8 cellular contexts compared by ENCODE assay signal in genomic region chr19:50803633-50804419, GRCh38. TPM values are rescaled to one million over a fixed set of nuclear protein-coding genes. Genes with fewer than 3 reads are reported as not detected.
DNase-seq lines count a peak whose midpoint lies in the region; ATAC-seq, FAIRE-seq and TF ChIP-seq lines count a peak whose summit lies in the region.

No MANE protein-coding gene starts in this region.

- peaks cover 50% of the 10 kb centered on the region for H3K79me2 ChIP-seq in PC-9 (ENCODE audit: low read depth)

- no peak for ATAC-seq in HG03139 (IDR thresholded peaks at IDR 0.05; ENCODE audit: unreplicated experiment)

- no peak for TF ChIP-seq CTCF in PC-9 (conservative IDR thresholded peaks at IDR 0.05)
- TF ChIP-seq CTCF in breast epithelium (IDR thresholded peaks at IDR 0.05), result no peak
- TF ChIP-seq CTCF in liver (IDR thresholded peaks at IDR 0.05; ENCODE audit: low read depth, low read length, missing input control), result no peak

- H3K27ac Mint-ChIP-seq in CD4-positive, alpha-beta memory T cell, result peak overlapping the region; percentile 99 to 100 (median 100)

- H3K27ac ChIP-seq in CD4-positive, alpha-beta memory T cell (ENCODE audit: low read depth, low read length), result peak overlapping the region; percentile 93
- peak overlapping the region; percentile 84 for H3K27ac ChIP-seq in PC-9
- peak overlapping the region; percentile 95 to 97 for H3K27ac ChIP-seq in breast epithelium
- H3K27ac ChIP-seq in liver (ENCODE audit: low read depth in 1 of 2, low read length in 2 of 2), result peak overlapping the region; percentile 97 to 99
- H3K27ac ChIP-seq in substantia nigra (ENCODE audit: low read depth, low read length, poor library complexity, severe bottlenecking), result peak overlapping the region; percentile 98

- H2AFZ ChIP-seq in PC-9, result peak overlapping the region; percentile 74

- H3K4me1 ChIP-seq in CD4-positive, alpha-beta memory T cell (ENCODE audit: insufficient read depth, low read length), result peaks cover 27% of the 10 kb centered on the region
- H3K4me1 ChIP-seq in PC-9 (replicated peaks; ENCODE audit: insufficient read depth) (peaks cover 20% of the 10 kb centered on the region), breast epithelium (peaks cover 0 to 6% of the 10 kb centered on the region in 2 donors), liver (ENCODE audit: control insufficient read depth in 4 of 4, insufficient read depth in 4 of 4, low read length in 3 of 4) (peaks cover 1 to 22% (median 16%) of the 10 kb centered on the region in 4 donors)

- peak overlapping the region; percentile 95 to 100 (median 100) for H3K4me3 Mint-ChIP-seq in CD4-positive, alpha-beta memory T cell

- H3K9me3 Mint-ChIP-seq in CD4-positive, alpha-beta memory T cell, result peaks cover 0 to 4% (median 0%) of the 10 kb centered on the region in 8 donors

- no peak for TF ChIP-seq POLR2A in breast epithelium (IDR thresholded peaks at IDR 0.05)

- H3K4me2 ChIP-seq in PC-9, result peak overlapping the region; percentile 94

- intact Hi-C loops in CD4-positive, alpha-beta memory T cell (cut with micrococcal nuclease), result loop anchor here (1.0 to 10.0 kb wide), 6 partner anchors 293 to 875 kb away; partner anchors contain the start of genes ATF5, CTU1, JOSD2 and NR1H2
- intact Hi-C loops in PC-9 (cut with micrococcal nuclease; ENCODE audit: unreplicated experiment), result loop anchor here (5.0 to 10.0 kb wide), 2 partner anchors 211 to 293 kb away; partner anchors contain the start of gene KLK10
- intact Hi-C loops in breast epithelium (cut with DNase I; ENCODE audit: low total_unique reads), result no loop called here

- DNase-seq in CD4-positive, alpha-beta memory T cell, result peak in 2 of 5 donors; percentile 6 to 14
- peak; percentile 55 for DNase-seq in HEK293T (ENCODE audit: extremely low spot score)
- no peak for DNase-seq in PC-9
- peak in 1 of 2 donors; percentile 20 for DNase-seq in breast epithelium (ENCODE audit: low spot score in 2 of 2)
- no peak for DNase-seq in substantia nigra (lab: John Stamatoyannopoulos, UW)
- DNase-seq in RCC 7860 (ENCODE audit: low spot score), result no peak

- H3K9me2 ChIP-seq in PC-9 (ENCODE audit: insufficient read depth), result no peaks in the 10 kb centered on the region

- FAIRE-seq in RCC 7860 (lab: Jason Lieb, UNC), result no peak

- H3K36me3 ChIP-seq in CD4-positive, alpha-beta memory T cell (ENCODE audit: insufficient read depth, low read length), result peaks cover 9% of the 10 kb centered on the region
- H3K36me3 ChIP-seq in PC-9 (ENCODE audit: low read depth) (peaks cover 30% of the 10 kb centered on the region), breast epithelium (no peaks in the 10 kb centered on the region), liver (ENCODE audit: control insufficient read depth in 4 of 4, insufficient read depth in 3 of 4, low read depth in 1 of 4, low read length in 3 of 4) (peaks cover 0 to 15% (median 1%) of the 10 kb centered on the region in 4 donors)

- H3F3A ChIP-seq in PC-9 (ENCODE audit: insufficient read depth, low read depth), result peaks cover 45% of the 10 kb centered on the region; the same call in 1 of the 2 replicates

- BruUV-seq in PC-9 (replicated peaks; lab: Mats Ljungman, UMichigan), result TSS peak; percentile 53

- no peaks in the 10 kb centered on the region for H3K27me3 ChIP-seq in CD4-positive, alpha-beta memory T cell (ENCODE audit: insufficient read depth, low read length)
- H3K27me3 ChIP-seq in PC-9 (ENCODE audit: insufficient read depth, low read depth), result no peaks in the 10 kb centered on the region
- H3K27me3 ChIP-seq in breast epithelium, result no peaks in the 10 kb centered on the region
- H3K27me3 ChIP-seq in liver (ENCODE audit: control insufficient read depth in 4 of 4, insufficient read depth in 4 of 4, low read length in 3 of 4), result no peaks in the 10 kb centered on the region

- under 1% methylated on average over 40 of the region's 40 CpGs for WGBS in liver

- H3K9ac ChIP-seq in liver (ENCODE audit: low read depth in 1 of 2, low read length in 2 of 2), result peak overlapping the region; percentile 73 to 99

- POLR2A ChIA-PET in CD4-positive, alpha-beta memory T cell (lab: Charles Lee; ENCODE audit: partially characterized antibody), result interaction anchor here (0.7 to 2.8 kb wide), 5 partner anchors 8 to 446 kb away, joined by 3 to 14 read pairs (median 4); partner anchors contain the start of gene JOSD2
- POLR2A ChIA-PET in HEK293T (lab: Yijun Ruan, JAX) (interaction anchor here (0.6 to 3.2 kb wide), 7 partner anchors 9 to 118 kb away, joined by 3 to 46 read pairs (median 6); partner anchors contain the start of gene KLK3), PC-9 (lab: Charles Lee; ENCODE audit: unreplicated experiment) (no interaction called here)

- H3K4me3 ChIP-seq in CD4-positive, alpha-beta memory T cell (ENCODE audit: low read length in 2 of 2), result peak overlapping the region; percentile 66 to 71
- H3K4me3 ChIP-seq in PC-9, result peak overlapping the region; percentile 76
- peak overlapping the region; percentile 78 to 98 (median 97) for H3K4me3 ChIP-seq in breast epithelium
- H3K4me3 ChIP-seq in liver (ENCODE audit: low read depth in 1 of 3, low read length in 3 of 3), result peak overlapping the region; percentile 84 to 99 (median 90)

- H3K9me3 ChIP-seq in CD4-positive, alpha-beta memory T cell (ENCODE audit: control insufficient read depth in 1 of 2, low read length in 2 of 2), result no peaks in the 10 kb centered on the region
- H3K9me3 ChIP-seq in PC-9 (ENCODE audit: insufficient read depth, low read depth) (no peaks in the 10 kb centered on the region), breast epithelium (no peaks in the 10 kb centered on the region), liver (ENCODE audit: control insufficient read depth in 4 of 4, low read length in 3 of 4) (no peaks in the 10 kb centered on the region)

- H3K36me3 Mint-ChIP-seq in CD4-positive, alpha-beta memory T cell, result peaks cover 10 to 32% of the 10 kb centered on the region in 2 donors

- H3K4me1 Mint-ChIP-seq in CD4-positive, alpha-beta memory T cell, result peaks cover 24 to 50% (median 40%) of the 10 kb centered on the region in 4 donors

- peaks cover 42% of the 10 kb centered on the region for H4K20me1 ChIP-seq in PC-9 (ENCODE audit: insufficient read depth)

- no peaks in the 10 kb centered on the region for H3K27me3 Mint-ChIP-seq in CD4-positive, alpha-beta memory T cell

- no peak for TF ChIP-seq RAD21 in liver (IDR thresholded peaks at IDR 0.05)

- CTCF ChIA-PET in CD4-positive, alpha-beta memory T cell (lab: Charles Lee; ENCODE audit: partially characterized antibody), result no interaction called here
- CTCF ChIA-PET in HEK293T (lab: Yijun Ruan, JAX), result no interaction called here
- CTCF ChIA-PET in PC-9 (lab: Charles Lee), result interaction anchor here (0.6 to 0.7 kb wide), 2 partner anchors 213 to 503 kb away, joined by 7 read pairs; no protein-coding TSS in a partner anchor

TF ChIP-seq in HEK293T, 16 proteins besides CTCF, POLR2A, EP300 and RAD21:
- TF ChIP-seq FOXM1 (IDR thresholded peaks at IDR 0.05; ENCODE audit: borderline replicate concordance) (no peak), CTBP1 (IDR thresholded peaks at IDR 0.05; ENCODE audit: borderline replicate concordance) (no peak), BHLHE40 (IDR thresholded peaks at IDR 0.05; ENCODE audit: borderline replicate concordance) (0 out of 2 replicates have a peak, but pooled peaks have one; percentile 26), SUZ12 (IDR thresholded peaks at IDR 0.05) (no peak)

TF ChIP-seq in liver, 16 proteins besides CTCF, POLR2A, EP300 and RAD21 (continues in another document):
- TF ChIP-seq TAF1 (conservative IDR thresholded peaks at IDR 0.05), result no peak
- no peak for TF ChIP-seq HNF4G (IDR thresholded peaks at IDR 0.05)
- TF ChIP-seq ZBTB33 (IDR thresholded peaks at IDR 0.05), result no peak
- no peak for TF ChIP-seq FOXA1 (IDR thresholded peaks at IDR 0.05)
- TF ChIP-seq FOXA2 (IDR thresholded peaks at IDR 0.05), result no peak
- TF ChIP-seq YY1 (IDR thresholded peaks at IDR 0.05), result no peak
- TF ChIP-seq MAX (IDR thresholded peaks at IDR 0.05), result no peak
- no peak for TF ChIP-seq NR2F2 (IDR thresholded peaks at IDR 0.05)

RNA-seq across cellular contexts. Expression of gene ACP4, which starts 13.6 kb away (rescaled TPM):
- not detected for total RNA-seq in CD4-positive, alpha-beta memory T cell
- not detected for polyA plus RNA-seq in CD4-positive, alpha-beta memory T cell
- total RNA-seq in PC-9 (2021) (not detected in 2 replicates), breast epithelium (not detected), liver (not detected)
- polyA plus RNA-seq in liver, result under 1 TPM; 0.06 to 0.19 TPM

RNA-seq across cellular contexts. Expression of gene KLK1, which starts 19.8 kb away (rescaled TPM):
- total RNA-seq in CD4-positive, alpha-beta memory T cell, result not detected
- not detected for polyA plus RNA-seq in CD4-positive, alpha-beta memory T cell
- not detected in 2 replicates for total RNA-seq in PC-9 (2021)
- under 1 TPM in 2 of 3 donors, not detected in 1; 0.33 to 0.44 TPM for total RNA-seq in breast epithelium
- not detected for total RNA-seq in liver
- polyA plus RNA-seq in liver, result not detected

RNA-seq across cellular contexts. Expression of gene KLK15, which starts 29.5 kb away (rescaled TPM):
- total RNA-seq in CD4-positive, alpha-beta memory T cell, result not detected
- polyA plus RNA-seq in CD4-positive, alpha-beta memory T cell, result not detected
- total RNA-seq in PC-9 (2021) (not detected in 2 replicates), breast epithelium (not detected), liver (not detected)
- polyA plus RNA-seq in liver, result not detected

RNA-seq across cellular contexts. Expression of gene GPR32, which starts 33.6 kb away (rescaled TPM):
- total RNA-seq in CD4-positive, alpha-beta memory T cell, result not detected
- polyA plus RNA-seq in CD4-positive, alpha-beta memory T cell, result not detected
- total RNA-seq in PC-9 (2021) (not detected in 2 replicates), breast epithelium (not detected), liver (not detected)
- polyA plus RNA-seq in liver, result not detected

RNA-seq across cellular contexts. Expression of gene KLK3, which starts 50.9 kb away (rescaled TPM):
- not detected for total RNA-seq in CD4-positive, alpha-beta memory T cell
- not detected for polyA plus RNA-seq in CD4-positive, alpha-beta memory T cell
- total RNA-seq in PC-9 (2021), result not detected in 2 replicates
- total RNA-seq in breast epithelium, result 10 to 100 TPM in 1 of 3 donors, under 1 TPM in 1, not detected in 1; 0.32 to 45.2 TPM
- not detected for total RNA-seq in liver
- polyA plus RNA-seq in liver, result not detected
